ENCODE assay signal across 8 cellular contexts in genomic region chr15:75200765-75201608, GRCh38. TPM values are rescaled to one million over a fixed set of nuclear protein-coding genes. Genes with fewer than 3 reads are reported as not detected.
A peak's percentile ranks its signal among the peaks of the same experiment; 100 is the strongest.
DNase-seq lines count a peak whose midpoint lies in the region; ATAC-seq, FAIRE-seq and TF ChIP-seq lines count a peak whose summit lies in the region.

No MANE protein-coding gene starts in this region.

- H3K27ac Mint-ChIP-seq in stimulated activated effector memory CD8-positive, alpha-beta T cell treated with anti-CD3 and anti-CD28 coated beads, Interleukin-12 subunit alpha, Interleukin-12 subunit beta, amount 100 ng/mL, for 72 hours: peak overlapping the region; percentile 89

- H3K36me3 Mint-ChIP-seq in stimulated activated effector memory CD8-positive, alpha-beta T cell treated with anti-CD3 and anti-CD28 coated beads, Interleukin-12 subunit alpha, Interleukin-12 subunit beta, amount 100 ng/mL, for 72 hours: peaks cover 8% of the 10 kb centered on the region

- H3K4me1 ChIP-seq in BLaER1 treated with 17β-estradiol and CSF1 and Interleukin-3, amounts not matched to agents 10 nM and 100 nM: peaks cover 66 to 84% (median 78%) of the 10 kb centered on the region in 10 experiments
- H3K4me1 ChIP-seq in liver (ENCODE audit: control insufficient read depth in 4 of 4, insufficient read depth in 4 of 4, low read length in 3 of 4): peaks cover 3 to 39% (median 22%) of the 10 kb centered on the region in 4 donors

- ATAC-seq in HG03139 (IDR thresholded peaks at IDR 0.05; ENCODE audit: unreplicated experiment) (peak; percentile 1), GM18873 (IDR thresholded peaks at IDR 0.05; ENCODE audit: low FRiP score, unreplicated experiment) (no peak), GM21786 (IDR thresholded peaks at IDR 0.05; ENCODE audit: unreplicated experiment) (no peak)
- ATAC-seq in stimulated activated effector memory CD8-positive, alpha-beta T cell treated with anti-CD3 and anti-CD28 coated beads, Interleukin-12 subunit alpha, Interleukin-12 subunit beta, amount 100 ng/mL, for 72 hours: no peak

- peak overlapping the region; percentile 90 to 98 (median 96) for H3K4me2 ChIP-seq in BLaER1 treated with 17β-estradiol and CSF1 and Interleukin-3, amounts not matched to agents 10 nM and 100 nM

- no peak for FAIRE-seq in bronchial epithelial cell (lab: Jason Lieb, UNC)

- peak overlapping the region; percentile 25 to 98 (median 96); a peak in 21 of 22 replicates for H3K27ac ChIP-seq in BLaER1 treated with 17β-estradiol and CSF1 and Interleukin-3, amounts not matched to agents 10 nM and 100 nM
- peak overlapping the region; percentile 13 to 56 for H3K27ac ChIP-seq in liver (ENCODE audit: low read depth in 1 of 2, low read length in 2 of 2)

- peaks cover 56% of the 10 kb centered on the region for H3K4me1 Mint-ChIP-seq in stimulated activated effector memory CD8-positive, alpha-beta T cell treated with anti-CD3 and anti-CD28 coated beads, Interleukin-12 subunit alpha, Interleukin-12 subunit beta, amount 100 ng/mL, for 72 hours

- 26% methylated on average over 21 of the region's 21 CpGs for WGBS in liver

- DNase-seq in SW480 (ENCODE audit: low spot score) (peak; percentile 86), bronchial epithelial cell (ENCODE audit: low read depth) (peak; percentile 90)
- DNase-seq in stimulated activated effector memory CD8-positive, alpha-beta T cell treated with anti-CD3 and anti-CD28 coated beads, Interleukin-12 subunit alpha, Interleukin-12 subunit beta, amount 100 ng/mL, for 72 hours (ENCODE audit: low spot score in 2 of 2): peak in 1 of 2 donors; percentile 75

- H3K4me3 Mint-ChIP-seq in stimulated activated effector memory CD8-positive, alpha-beta T cell treated with anti-CD3 and anti-CD28 coated beads, Interleukin-12 subunit alpha, Interleukin-12 subunit beta, amount 100 ng/mL, for 72 hours: peak overlapping the region; percentile 80

- peak overlapping the region; percentile 66 to 99 (median 97) for H3K9ac ChIP-seq in BLaER1 treated with 17β-estradiol and CSF1 and Interleukin-3, amounts not matched to agents 10 nM and 100 nM
- peak overlapping the region in 1 of 2 donors; percentile 30 for H3K9ac ChIP-seq in liver (ENCODE audit: low read depth in 1 of 2, low read length in 2 of 2)

- H3K9me3 ChIP-seq in BLaER1 treated with 17β-estradiol and CSF1 and Interleukin-3, amounts not matched to agents 10 nM and 100 nM (replicated peaks in 1 of 11): no peaks in the 10 kb centered on the region
- H3K9me3 ChIP-seq in liver (ENCODE audit: control insufficient read depth in 4 of 4, low read length in 3 of 4): no peaks in the 10 kb centered on the region

- H3K36me3 ChIP-seq in BLaER1 treated with 17β-estradiol and CSF1 and Interleukin-3, amounts not matched to agents 10 nM and 100 nM: peaks cover 6 to 11% (median 10%) of the 10 kb centered on the region in 11 experiments; a peak in 21 of 22 replicates
- H3K36me3 ChIP-seq in bronchial epithelial cell (ENCODE audit: control insufficient read depth, insufficient read depth, low read length): peaks cover 5% of the 10 kb centered on the region
- no peaks in the 10 kb centered on the region for H3K36me3 ChIP-seq in liver (ENCODE audit: control insufficient read depth in 4 of 4, insufficient read depth in 3 of 4, low read depth in 1 of 4, low read length in 3 of 4)

- H4K20me1 ChIP-seq in BLaER1 treated with 17β-estradiol and CSF1 and Interleukin-3, amounts not matched to agents 10 nM and 100 nM: peaks cover 33 to 41% (median 40%) of the 10 kb centered on the region in 11 experiments

- H3K9me3 Mint-ChIP-seq in stimulated activated effector memory CD8-positive, alpha-beta T cell treated with anti-CD3 and anti-CD28 coated beads, Interleukin-12 subunit alpha, Interleukin-12 subunit beta, amount 100 ng/mL, for 72 hours: no peaks in the 10 kb centered on the region

- H3K4me3 ChIP-seq in BLaER1 treated with 17β-estradiol and CSF1 and Interleukin-3, amounts not matched to agents 10 nM and 100 nM: peak overlapping the region; percentile 81 to 100 (median 96)
- peak overlapping the region; percentile 92 for H3K4me3 ChIP-seq in bronchial epithelial cell (ENCODE audit: low read depth, low read length)
- peak overlapping the region; percentile 21 to 81 (median 27) for H3K4me3 ChIP-seq in liver (ENCODE audit: low read depth in 1 of 3, low read length in 3 of 3)

- H3K27me3 ChIP-seq in BLaER1 treated with 17β-estradiol and CSF1 and Interleukin-3, amounts not matched to agents 10 nM and 100 nM: no peaks in the 10 kb centered on the region
- H3K27me3 ChIP-seq in bronchial epithelial cell (ENCODE audit: control insufficient read depth, insufficient read depth, low read length) (no peaks in the 10 kb centered on the region), liver (ENCODE audit: control insufficient read depth in 4 of 4, insufficient read depth in 4 of 4, low read length in 3 of 4) (no peaks in the 10 kb centered on the region)

- no peak for TF ChIP-seq RAD21 in liver (IDR thresholded peaks at IDR 0.05)

- TF ChIP-seq CTCF in bronchial epithelial cell (IDR thresholded peaks at IDR 0.05; ENCODE audit: insufficient read depth, low read length, severe bottlenecking): no peak
- no peak for TF ChIP-seq CTCF in liver (IDR thresholded peaks at IDR 0.05; ENCODE audit: low read depth, low read length, missing input control)

TF ChIP-seq in liver, 16 proteins besides CTCF, POLR2A, EP300 and RAD21:
- peak; percentile 48 for TF ChIP-seq NR2F2 (IDR thresholded peaks at IDR 0.05)
- TF ChIP-seq JUND (IDR thresholded peaks at IDR 0.05): no peak

RNA-seq across cellular contexts. Expression of gene C15orf39, which starts 0.7 kb away (rescaled TPM):
- 2.1 and 2.2 TPM in 2 replicates for total RNA-seq in bronchial epithelial cell
- total RNA-seq in liver: 1 to 10 TPM; 2.3 to 4.0 TPM
- polyA plus RNA-seq in liver: 1 to 10 TPM; 1.2 to 3.7 TPM

RNA-seq across cellular contexts. Expression of gene GOLGA6C, which starts 57.1 kb away (rescaled TPM):
- under 0.01 TPM in 1 of 2 replicates, not detected in the other for total RNA-seq in bronchial epithelial cell
- under 1 TPM in 1 of 2 donors, not detected in 1; 0.08 TPM for total RNA-seq in liver
- not detected for polyA plus RNA-seq in liver

Comparison
In these comparisons a context has a peak if more than half of its experiments do, and no peak if none do; other contexts are left out.
1. H3K4me3 ChIP-seq: peak in every context shown above with its lines; median percentile 96 in BLaER1 treated with 17β-estradiol and CSF1 and Interleukin-3, amounts not matched to agents 10 nM and 100 nM; 92 in bronchial epithelial cell; 27 in liver.